1 cellular context compared by ENCODE assay signal in the genomic region with DNA sequence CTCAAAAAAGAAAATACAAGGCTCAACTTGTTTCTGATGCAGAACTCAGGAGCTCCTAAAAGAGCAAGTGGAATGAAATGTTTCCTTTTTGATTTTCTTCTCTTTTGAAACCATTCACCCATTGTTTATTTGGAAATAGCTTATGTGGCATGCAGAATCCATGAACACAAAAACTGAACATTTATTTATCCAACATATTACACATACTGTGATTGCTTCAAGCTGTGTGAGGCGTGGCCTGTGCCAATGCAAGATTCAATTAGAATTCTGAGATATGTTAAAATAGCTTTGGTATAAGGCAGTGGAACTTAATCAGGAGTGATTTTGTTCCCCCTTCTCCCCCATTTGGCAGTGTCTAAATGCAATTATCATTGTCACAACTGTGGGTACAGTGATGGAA.
TF ChIP-seq lines count a peak whose summit lies in the region.

No MANE protein-coding gene starts in this region.

TF ChIP-seq in GM23338, 12 proteins besides CTCF, POLR2A, EP300 and RAD21 (continued from another document):
- TF ChIP-seq, protein P1, sequence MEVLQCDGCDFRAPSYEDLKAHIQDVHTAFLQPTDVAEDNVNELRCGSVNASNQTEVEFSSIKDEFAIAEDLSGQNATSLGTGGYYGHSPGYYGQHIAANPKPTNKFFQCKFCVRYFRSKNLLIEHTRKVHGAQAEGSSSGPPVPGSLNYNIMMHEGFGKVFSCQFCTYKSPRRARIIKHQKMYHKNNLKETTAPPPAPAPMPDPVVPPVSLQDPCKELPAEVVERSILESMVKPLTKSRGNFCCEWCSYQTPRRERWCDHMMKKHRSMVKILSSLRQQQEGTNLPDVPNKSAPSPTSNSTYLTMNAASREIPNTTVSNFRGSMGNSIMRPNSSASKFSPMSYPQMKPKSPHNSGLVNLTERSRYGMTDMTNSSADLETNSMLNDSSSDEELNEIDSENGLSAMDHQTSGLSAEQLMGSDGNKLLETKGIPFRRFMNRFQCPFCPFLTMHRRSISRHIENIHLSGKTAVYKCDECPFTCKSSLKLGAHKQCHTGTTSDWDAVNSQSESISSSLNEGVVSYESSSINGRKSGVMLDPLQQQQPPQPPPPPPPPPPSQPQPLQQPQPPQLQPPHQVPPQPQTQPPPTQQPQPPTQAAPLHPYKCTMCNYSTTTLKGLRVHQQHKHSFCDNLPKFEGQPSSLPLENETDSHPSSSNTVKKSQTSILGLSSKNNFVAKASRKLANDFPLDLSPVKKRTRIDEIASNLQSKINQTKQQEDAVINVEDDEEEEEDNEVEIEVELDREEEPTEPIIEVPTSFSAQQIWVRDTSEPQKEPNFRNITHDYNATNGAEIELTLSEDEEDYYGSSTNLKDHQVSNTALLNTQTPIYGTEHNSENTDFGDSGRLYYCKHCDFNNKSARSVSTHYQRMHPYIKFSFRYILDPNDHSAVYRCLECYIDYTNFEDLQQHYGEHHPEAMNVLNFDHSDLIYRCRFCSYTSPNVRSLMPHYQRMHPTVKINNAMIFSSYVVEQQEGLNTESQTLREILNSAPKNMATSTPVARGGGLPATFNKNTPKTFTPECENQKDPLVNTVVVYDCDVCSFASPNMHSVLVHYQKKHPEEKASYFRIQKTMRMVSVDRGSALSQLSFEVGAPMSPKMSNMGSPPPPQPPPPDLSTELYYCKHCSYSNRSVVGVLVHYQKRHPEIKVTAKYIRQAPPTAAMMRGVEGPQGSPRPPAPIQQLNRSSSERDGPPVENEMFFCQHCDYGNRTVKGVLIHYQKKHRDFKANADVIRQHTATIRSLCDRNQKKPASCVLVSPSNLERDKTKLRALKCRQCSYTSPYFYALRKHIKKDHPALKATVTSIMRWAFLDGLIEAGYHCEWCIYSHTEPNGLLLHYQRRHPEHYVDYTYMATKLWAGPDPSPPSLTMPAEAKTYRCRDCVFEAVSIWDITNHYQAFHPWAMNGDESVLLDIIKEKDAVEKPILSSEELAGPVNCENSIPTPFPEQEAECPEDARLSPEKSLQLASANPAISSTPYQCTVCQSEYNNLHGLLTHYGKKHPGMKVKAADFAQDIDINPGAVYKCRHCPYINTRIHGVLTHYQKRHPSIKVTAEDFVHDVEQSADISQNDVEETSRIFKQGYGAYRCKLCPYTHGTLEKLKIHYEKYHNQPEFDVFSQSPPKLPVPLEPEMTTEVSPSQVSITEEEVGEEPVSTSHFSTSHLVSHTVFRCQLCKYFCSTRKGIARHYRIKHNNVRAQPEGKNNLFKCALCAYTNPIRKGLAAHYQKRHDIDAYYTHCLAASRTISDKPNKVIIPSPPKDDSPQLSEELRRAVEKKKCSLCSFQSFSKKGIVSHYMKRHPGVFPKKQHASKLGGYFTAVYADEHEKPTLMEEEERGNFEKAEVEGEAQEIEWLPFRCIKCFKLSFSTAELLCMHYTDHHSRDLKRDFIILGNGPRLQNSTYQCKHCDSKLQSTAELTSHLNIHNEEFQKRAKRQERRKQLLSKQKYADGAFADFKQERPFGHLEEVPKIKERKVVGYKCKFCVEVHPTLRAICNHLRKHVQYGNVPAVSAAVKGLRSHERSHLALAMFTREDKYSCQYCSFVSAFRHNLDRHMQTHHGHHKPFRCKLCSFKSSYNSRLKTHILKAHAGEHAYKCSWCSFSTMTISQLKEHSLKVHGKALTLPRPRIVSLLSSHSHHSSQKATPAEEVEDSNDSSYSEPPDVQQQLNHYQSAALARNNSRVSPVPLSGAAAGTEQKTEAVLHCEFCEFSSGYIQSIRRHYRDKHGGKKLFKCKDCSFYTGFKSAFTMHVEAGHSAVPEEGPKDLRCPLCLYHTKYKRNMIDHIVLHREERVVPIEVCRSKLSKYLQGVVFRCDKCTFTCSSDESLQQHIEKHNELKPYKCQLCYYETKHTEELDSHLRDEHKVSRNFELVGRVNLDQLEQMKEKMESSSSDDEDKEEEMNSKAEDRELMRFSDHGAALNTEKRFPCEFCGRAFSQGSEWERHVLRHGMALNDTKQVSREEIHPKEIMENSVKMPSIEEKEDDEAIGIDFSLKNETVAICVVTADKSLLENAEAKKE (CRISPR knock-in tag; IDR thresholded peaks at IDR 0.05) = no peak
- TF ChIP-seq CREB1 (CRISPR knock-in tag; IDR thresholded peaks at IDR 0.05; ENCODE audit: low read depth) = no peak
